9 cellular contexts compared by ENCODE assay signal in the genomic region with DNA sequence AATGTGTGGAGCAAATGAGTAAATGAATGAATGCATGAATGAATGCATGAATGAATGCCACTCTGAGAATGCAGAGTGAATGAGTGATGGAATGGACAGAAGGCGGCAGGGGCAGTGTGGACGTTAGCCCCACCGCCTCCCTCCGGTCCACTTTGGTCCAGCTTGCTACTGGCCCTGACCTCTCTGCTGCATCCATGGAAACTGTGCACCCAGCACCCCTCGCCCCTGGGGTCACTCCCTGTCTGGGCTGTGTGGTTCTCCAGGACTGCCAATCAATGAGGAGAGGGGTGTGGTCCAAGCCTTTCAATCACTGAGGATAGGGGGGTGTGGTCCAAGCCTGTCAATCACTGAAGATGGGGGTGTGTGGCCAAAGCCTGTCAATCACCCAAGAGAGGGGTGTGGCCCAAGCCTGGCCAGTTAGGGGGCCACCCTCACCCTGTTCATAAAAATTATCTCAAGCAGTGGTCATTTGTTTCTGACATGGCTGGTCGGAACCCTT. TPM values are rescaled to one million over a fixed set of nuclear protein-coding genes. Genes with fewer than 3 reads are reported as not detected.
DNase-seq lines count a peak whose midpoint lies in the region; ATAC-seq and TF ChIP-seq lines count a peak whose summit lies in the region.
"Had no signal": no experiment of that assay in that cellular context is flagged by ENCODE, and none has a peak within 500 bp of the region (broad histone marks: within the 10 kb centered on the region; RNA-seq: fewer than 3 reads in every experiment).

No MANE protein-coding gene starts in this region.

- POLR2A ChIA-PET in RWPE1 (lab: Yijun Ruan, JAX; ENCODE audit: low non-redundant PET) = no interaction called here

- ATAC-seq in HG02852 (IDR thresholded peaks at IDR 0.05; ENCODE audit: unreplicated experiment) (peak; percentile 63), esophagus mucosa (peak; percentile 32)

- H3K27ac ChIP-seq in RWPE1 = no peak overlapping the region
- H3K27ac ChIP-seq: C4-2B had no signal

- TF ChIP-seq CTCF in RWPE1 (conservative IDR thresholded peaks at IDR 0.05; ENCODE audit: low read depth) = no peak

- CTCF ChIA-PET in RWPE1 (lab: Yijun Ruan, JAX) = no interaction called here

- peak; percentile 36 to 57 (median 53) for DNase-seq in stimulated activated CD4-positive, alpha-beta T cell treated with anti-CD3 and anti-CD28 coated beads, Interleukin-12 subunit alpha, Interleukin-12 subunit beta, amount 100 ng/mL, for 48 hours (ENCODE audit: low read depth in 2 of 3, low spot score in 1 of 3)
- no peak for DNase-seq in stimulated activated CD4-positive, alpha-beta T cell treated with anti-CD3 and anti-CD28 coated beads, Interleukin-12 subunit alpha, Interleukin-12 subunit beta, amount 100 ng/mL, for 4 hours
- DNase-seq in RWPE1 (ENCODE audit: low spot score) = peak; percentile 20
- DNase-seq in OCI-M1 (lab: John Stamatoyannopoulos, UW) = no peak
- no peak for DNase-seq in Ammon's horn (ENCODE audit: low spot score)
- no peak for DNase-seq in NCI-H146 treated with DMSO at 0.1 percent for 48 hours (lab: John Stamatoyannopoulos, UW; ENCODE audit: unreplicated experiment)

RNA-seq across cellular contexts. Expression of a gene that starts 39.2 kb away (rescaled TPM):
- 8.1 TPM for total RNA-seq in esophagus mucosa

RNA-seq across cellular contexts. Expression of a gene that starts 45.1 kb away (rescaled TPM):
- 0.52 TPM for total RNA-seq in esophagus mucosa

Comparison
In these comparisons a context has a peak if more than half of its experiments do, and no peak if none do; other contexts are left out.
1. DNase-seq: peak in stimulated activated CD4-positive, alpha-beta T cell treated with anti-CD3 and anti-CD28 coated beads, Interleukin-12 subunit alpha, Interleukin-12 subunit beta, amount 100 ng/mL, for 48 hours (3 of 3) and RWPE1 (single experiment); none in stimulated activated CD4-positive, alpha-beta T cell treated with anti-CD3 and anti-CD28 coated beads, Interleukin-12 subunit alpha, Interleukin-12 subunit beta, amount 100 ng/mL, for 4 hours (single experiment), OCI-M1 (single experiment), Ammon's horn (single experiment) and NCI-H146 treated with DMSO at 0.1 percent for 48 hours (single experiment).